Comparison of ENCODE assay signal across 1 cellular context in the genomic region with DNA sequence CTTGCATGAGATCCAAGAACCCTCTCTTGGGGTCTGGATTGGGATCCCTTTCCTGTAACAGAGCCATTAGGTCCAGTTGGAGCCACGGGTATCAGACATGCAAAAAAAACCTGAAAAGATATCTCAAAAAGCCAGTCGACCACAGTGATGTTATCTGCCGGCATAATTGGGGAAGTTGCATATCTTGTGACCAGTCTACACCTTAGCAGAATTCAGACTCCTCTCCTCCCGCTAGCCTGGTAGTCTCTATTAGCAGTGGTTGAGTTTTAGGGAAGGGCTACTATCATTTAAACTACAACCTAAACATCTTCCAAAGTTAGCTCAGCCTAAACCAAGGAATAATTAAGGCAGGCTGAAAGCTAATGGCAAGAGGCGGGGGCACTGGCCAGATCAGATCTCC.
TF ChIP-seq lines count a peak whose summit lies in the region.

No MANE protein-coding gene starts in this region.

TF ChIP-seq in K562, 482 proteins besides CTCF, POLR2A, EP300 and RAD21 (continued from another document and continues in another):
- TF ChIP-seq NUFIP1 (IDR thresholded peaks at IDR 0.05; ENCODE audit: partially characterized antibody) = no peak
- TF ChIP-seq CBX2 (IDR thresholded peaks at IDR 0.05; ENCODE audit: insufficient read depth, low read length, poor library complexity, severe bottlenecking) = no peak
- peak; percentile 56; the same call in 1 of the 2 replicates for TF ChIP-seq SOX6 (IDR thresholded peaks at IDR 0.05)
- no peak for TF ChIP-seq PML (IDR thresholded peaks at IDR 0.05; ENCODE audit: low read length)
- no peak for TF ChIP-seq YY1 (IDR thresholded peaks at IDR 0.05; ENCODE audit: borderline replicate concordance in 1 of 3, control insufficient read depth in 1 of 3, extremely low read depth in 1 of 3, insufficient read depth in 3 of 3, insufficient read length in 1 of 3, insufficient replicate concordance in 2 of 3, low read depth in 1 of 3, low read length in 2 of 3)
- no peak for TF ChIP-seq SUPT5H (IDR thresholded peaks at IDR 0.05)
- no peak for TF ChIP-seq HSF4 (CRISPR knock-in tag; IDR thresholded peaks at IDR 0.05; ENCODE audit: borderline replicate concordance)
- TF ChIP-seq E2F6 (IDR thresholded peaks at IDR 0.05; ENCODE audit: borderline replicate concordance in 1 of 2, extremely low read depth in 1 of 2, insufficient read depth in 1 of 2, insufficient read length in 1 of 2, low read depth in 1 of 2, low read length in 1 of 2, poor library complexity in 1 of 2, severe bottlenecking in 1 of 2) = no peak
- TF ChIP-seq ZNF41 (CRISPR knock-in tag; conservative IDR thresholded peaks at IDR 0.05) = no peak
- TF ChIP-seq, protein P1, sequence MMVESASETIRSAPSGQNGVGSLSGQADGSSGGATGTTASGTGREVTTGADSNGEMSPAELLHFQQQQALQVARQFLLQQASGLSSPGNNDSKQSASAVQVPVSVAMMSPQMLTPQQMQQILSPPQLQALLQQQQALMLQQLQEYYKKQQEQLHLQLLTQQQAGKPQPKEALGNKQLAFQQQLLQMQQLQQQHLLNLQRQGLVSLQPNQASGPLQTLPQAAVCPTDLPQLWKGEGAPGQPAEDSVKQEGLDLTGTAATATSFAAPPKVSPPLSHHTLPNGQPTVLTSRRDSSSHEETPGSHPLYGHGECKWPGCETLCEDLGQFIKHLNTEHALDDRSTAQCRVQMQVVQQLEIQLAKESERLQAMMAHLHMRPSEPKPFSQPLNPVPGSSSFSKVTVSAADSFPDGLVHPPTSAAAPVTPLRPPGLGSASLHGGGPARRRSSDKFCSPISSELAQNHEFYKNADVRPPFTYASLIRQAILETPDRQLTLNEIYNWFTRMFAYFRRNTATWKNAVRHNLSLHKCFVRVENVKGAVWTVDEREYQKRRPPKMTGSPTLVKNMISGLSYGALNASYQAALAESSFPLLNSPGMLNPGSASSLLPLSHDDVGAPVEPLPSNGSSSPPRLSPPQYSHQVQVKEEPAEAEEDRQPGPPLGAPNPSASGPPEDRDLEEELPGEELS (CRISPR knock-in tag; IDR thresholded peaks at IDR 0.05; ENCODE audit: borderline replicate concordance) = no peak
- TF ChIP-seq, protein P2, sequence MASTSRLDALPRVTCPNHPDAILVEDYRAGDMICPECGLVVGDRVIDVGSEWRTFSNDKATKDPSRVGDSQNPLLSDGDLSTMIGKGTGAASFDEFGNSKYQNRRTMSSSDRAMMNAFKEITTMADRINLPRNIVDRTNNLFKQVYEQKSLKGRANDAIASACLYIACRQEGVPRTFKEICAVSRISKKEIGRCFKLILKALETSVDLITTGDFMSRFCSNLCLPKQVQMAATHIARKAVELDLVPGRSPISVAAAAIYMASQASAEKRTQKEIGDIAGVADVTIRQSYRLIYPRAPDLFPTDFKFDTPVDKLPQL (IDR thresholded peaks at IDR 0.05; ENCODE audit: extremely low read depth, insufficient read length) = no peak
- TF ChIP-seq MAFG (tag; conservative IDR thresholded peaks at IDR 0.05) = no peak
- TF ChIP-seq, protein P3, sequence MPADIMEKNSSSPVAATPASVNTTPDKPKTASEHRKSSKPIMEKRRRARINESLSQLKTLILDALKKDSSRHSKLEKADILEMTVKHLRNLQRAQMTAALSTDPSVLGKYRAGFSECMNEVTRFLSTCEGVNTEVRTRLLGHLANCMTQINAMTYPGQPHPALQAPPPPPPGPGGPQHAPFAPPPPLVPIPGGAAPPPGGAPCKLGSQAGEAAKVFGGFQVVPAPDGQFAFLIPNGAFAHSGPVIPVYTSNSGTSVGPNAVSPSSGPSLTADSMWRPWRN (IDR thresholded peaks at IDR 0.05; ENCODE audit: low read depth) = 0 out of 2 replicates have a peak, but pooled peaks have one; percentile 23
- TF ChIP-seq CXXC5 (CRISPR knock-in tag; IDR thresholded peaks at IDR 0.05) = no peak
- no peak for TF ChIP-seq ZBTB33 (CRISPR knock-in tag; IDR thresholded peaks at IDR 0.05)
- peak; percentile 29; the same call in 1 of the 2 replicates for TF ChIP-seq CBFA2T2 (conservative IDR thresholded peaks at IDR 0.05)
- no peak for TF ChIP-seq RHOXF2B (CRISPR knock-in tag; conservative IDR thresholded peaks at IDR 0.05)
- TF ChIP-seq, protein P4, sequence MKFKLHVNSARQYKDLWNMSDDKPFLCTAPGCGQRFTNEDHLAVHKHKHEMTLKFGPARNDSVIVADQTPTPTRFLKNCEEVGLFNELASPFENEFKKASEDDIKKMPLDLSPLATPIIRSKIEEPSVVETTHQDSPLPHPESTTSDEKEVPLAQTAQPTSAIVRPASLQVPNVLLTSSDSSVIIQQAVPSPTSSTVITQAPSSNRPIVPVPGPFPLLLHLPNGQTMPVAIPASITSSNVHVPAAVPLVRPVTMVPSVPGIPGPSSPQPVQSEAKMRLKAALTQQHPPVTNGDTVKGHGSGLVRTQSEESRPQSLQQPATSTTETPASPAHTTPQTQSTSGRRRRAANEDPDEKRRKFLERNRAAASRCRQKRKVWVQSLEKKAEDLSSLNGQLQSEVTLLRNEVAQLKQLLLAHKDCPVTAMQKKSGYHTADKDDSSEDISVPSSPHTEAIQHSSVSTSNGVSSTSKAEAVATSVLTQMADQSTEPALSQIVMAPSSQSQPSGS (CRISPR knock-in tag; IDR thresholded peaks at IDR 0.05) = no peak
- no peak for TF ChIP-seq BCL6 (CRISPR knock-in tag; IDR thresholded peaks at IDR 0.05)
- peak in 1 of 2 experiments; percentile 53; a peak in 1 of 4 replicates for TF ChIP-seq RCOR1 (IDR thresholded peaks at IDR 0.05; ENCODE audit: borderline replicate concordance in 1 of 2, low read depth in 2 of 2, low read length in 2 of 2)
- no peak for TF ChIP-seq PHF8 (IDR thresholded peaks at IDR 0.05; ENCODE audit: borderline replicate concordance, low read length)
- TF ChIP-seq TEAD4 (IDR thresholded peaks at IDR 0.05; ENCODE audit: low read length) = peak; percentile 79
- no peak for TF ChIP-seq TEAD4 (CRISPR knock-in tag; IDR thresholded peaks at IDR 0.05; ENCODE audit: borderline replicate concordance)
- no peak for TF ChIP-seq POLR2G (IDR thresholded peaks at IDR 0.05; ENCODE audit: low read depth, low read length)
- no peak for TF ChIP-seq ZNF449 (CRISPR knock-in tag; IDR thresholded peaks at IDR 0.05)
- TF ChIP-seq, protein P5, sequence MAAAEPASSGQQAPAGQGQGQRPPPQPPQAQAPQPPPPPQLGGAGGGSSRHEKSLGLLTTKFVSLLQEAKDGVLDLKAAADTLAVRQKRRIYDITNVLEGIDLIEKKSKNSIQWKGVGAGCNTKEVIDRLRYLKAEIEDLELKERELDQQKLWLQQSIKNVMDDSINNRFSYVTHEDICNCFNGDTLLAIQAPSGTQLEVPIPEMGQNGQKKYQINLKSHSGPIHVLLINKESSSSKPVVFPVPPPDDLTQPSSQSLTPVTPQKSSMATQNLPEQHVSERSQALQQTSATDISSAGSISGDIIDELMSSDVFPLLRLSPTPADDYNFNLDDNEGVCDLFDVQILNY (CRISPR knock-in tag; IDR thresholded peaks at IDR 0.05) = no peak
- no peak for TF ChIP-seq ZSCAN32 (CRISPR knock-in tag; IDR thresholded peaks at IDR 0.05)
- TF ChIP-seq BRD9 (IDR thresholded peaks at IDR 0.05; ENCODE audit: low read depth, partially characterized antibody) = no peak
- peak; percentile 59; the same call in 1 of the 2 replicates for TF ChIP-seq SMARCA4 (IDR thresholded peaks at IDR 0.05)
- no peak for TF ChIP-seq ADNP (tag; IDR thresholded peaks at IDR 0.05)
- no peak for TF ChIP-seq MYNN (IDR thresholded peaks at IDR 0.05)
- TF ChIP-seq MYNN (CRISPR knock-in tag; IDR thresholded peaks at IDR 0.05) = no peak
- no peak for TF ChIP-seq FOXK1 (CRISPR knock-in tag; IDR thresholded peaks at IDR 0.05; ENCODE audit: borderline replicate concordance)
- TF ChIP-seq CTBP1 (IDR thresholded peaks at IDR 0.05; ENCODE audit: borderline replicate concordance) = peak; percentile 63; the same call in 1 of the 2 replicates
- no peak for TF ChIP-seq ATF4 (CRISPR knock-in tag; IDR thresholded peaks at IDR 0.05)
- no peak for TF ChIP-seq GMEB1 (CRISPR knock-in tag; IDR thresholded peaks at IDR 0.05)
- no peak for TF ChIP-seq ZNF280B (CRISPR knock-in tag; IDR thresholded peaks at IDR 0.05)
- no peak for TF ChIP-seq HBP1 (CRISPR knock-in tag; IDR thresholded peaks at IDR 0.05)
- no peak for TF ChIP-seq TCFL5 (CRISPR knock-in tag; conservative IDR thresholded peaks at IDR 0.05)
- TF ChIP-seq TOE1 (IDR thresholded peaks at IDR 0.05; ENCODE audit: borderline replicate concordance) = no peak
- no peak for TF ChIP-seq TOE1 (CRISPR knock-in tag; IDR thresholded peaks at IDR 0.05; ENCODE audit: borderline replicate concordance, low read depth)
- TF ChIP-seq POU5F1 (IDR thresholded peaks at IDR 0.05; ENCODE audit: borderline replicate concordance, low read depth, low read length, partially characterized antibody) = no peak
- TF ChIP-seq SMAD4 (CRISPR knock-in tag; conservative IDR thresholded peaks at IDR 0.05) = peak; percentile 57
- TF ChIP-seq NFATC3 (IDR thresholded peaks at IDR 0.05) = no peak
- TF ChIP-seq BHLHE40 (IDR thresholded peaks at IDR 0.05; ENCODE audit: low read length) = no peak
- TF ChIP-seq ZC3H4 (CRISPR knock-in tag; IDR thresholded peaks at IDR 0.05; ENCODE audit: borderline replicate concordance) = no peak
- no peak for TF ChIP-seq ZNF644 (tag; IDR thresholded peaks at IDR 0.05; ENCODE audit: low read depth)
- TF ChIP-seq SMARCE1 (IDR thresholded peaks at IDR 0.05) = peak; percentile 95; the same call in 1 of the 2 replicates
- TF ChIP-seq KDM4B (IDR thresholded peaks at IDR 0.05; ENCODE audit: borderline replicate concordance in 2 of 2, low read depth in 1 of 2) = no peak
